Comparison of ENCODE assay signal across 25 cellular contexts in genomic region chr5:112830378-112830777, GRCh38.
"Had no signal": no experiment of that assay in that cellular context is flagged by ENCODE, and none has a peak within 500 bp of the region (broad histone marks: within the 10 kb centered on the region; RNA-seq: fewer than 3 reads in every experiment).

No MANE protein-coding gene starts in this region.

- H3K4me1 Mint-ChIP-seq: memory B cell; stimulated activated effector memory CD8-positive, alpha-beta T cell treated with anti-CD3 and anti-CD28 coated beads, Interleukin-12 subunit alpha, Interleukin-12 subunit beta, amount 100 ng/mL, for 72 hours; stimulated activated naive CD8-positive, alpha-beta T cell treated with anti-CD3 and anti-CD28 coated beads, Interleukin-15, amount 100 ng/mL, for 72 hours had no signal

- H3K9me3 Mint-ChIP-seq: memory B cell; naive thymus-derived CD4-positive, alpha-beta T cell; natural killer cell treated with Interleukin-12 subunit alpha and Interleukin-12 subunit beta and Interleukin-15 and Interleukin-18, amount 100 ng/mL, for 72 hours; stimulated activated effector memory CD8-positive, alpha-beta T cell treated with anti-CD3 and anti-CD28 coated beads, Interleukin-12 subunit alpha, Interleukin-12 subunit beta, amount 100 ng/mL, for 72 hours; stimulated activated naive CD8-positive, alpha-beta T cell treated with anti-CD3 and anti-CD28 coated beads, Interleukin-15, amount 100 ng/mL, for 72 hours; type B pancreatic cell had no signal

- H3K9me3 ChIP-seq: left ventricle myocardium inferior, mucosa of descending colon, ovary, right atrium auricular region, tibial nerve, uterus had no signal

- H3K27me3 Mint-ChIP-seq: memory B cell; naive thymus-derived CD4-positive, alpha-beta T cell; natural killer cell treated with Interleukin-12 subunit alpha and Interleukin-12 subunit beta and Interleukin-15 and Interleukin-18, amount 100 ng/mL, for 72 hours; progenitor cell of endocrine pancreas; stimulated activated naive CD8-positive, alpha-beta T cell treated with anti-CD3 and anti-CD28 coated beads, Interleukin-15, amount 100 ng/mL, for 72 hours; type B pancreatic cell had no signal

- H3K79me2 ChIP-seq: hepatocyte had no signal

- H3K36me3 ChIP-seq: ovary, uterus had no signal

- ATAC-seq: mucosa of descending colon; naive thymus-derived CD4-positive, alpha-beta T cell; natural killer cell treated with Interleukin-12 subunit alpha and Interleukin-12 subunit beta and Interleukin-15 and Interleukin-18, amount 100 ng/mL, for 72 hours; sciatic nerve; stimulated activated effector memory CD8-positive, alpha-beta T cell treated with anti-CD3 and anti-CD28 coated beads, Interleukin-12 subunit alpha, Interleukin-12 subunit beta, amount 100 ng/mL, for 72 hours; stimulated activated naive CD8-positive, alpha-beta T cell treated with anti-CD3 and anti-CD28 coated beads, Interleukin-15, amount 100 ng/mL, for 72 hours had no signal

- H3K4me3 ChIP-seq: hepatocyte, left ventricle myocardium inferior, lung, mucosa of descending colon, ovary, right atrium auricular region, skin epidermis, tibial nerve, uterus had no signal

- H3K27me3 ChIP-seq: hepatocyte, ovary, right atrium auricular region, tibial nerve, uterus had no signal

- H3K27ac ChIP-seq: hepatocyte, left ventricle myocardium inferior, ovary, right atrium auricular region, skin epidermis, tibial nerve, uterus had no signal

- H3K27ac Mint-ChIP-seq: memory B cell; naive thymus-derived CD4-positive, alpha-beta T cell; progenitor cell of endocrine pancreas; stimulated activated effector memory CD8-positive, alpha-beta T cell treated with anti-CD3 and anti-CD28 coated beads, Interleukin-12 subunit alpha, Interleukin-12 subunit beta, amount 100 ng/mL, for 72 hours; stimulated activated naive CD8-positive, alpha-beta T cell treated with anti-CD3 and anti-CD28 coated beads, Interleukin-15, amount 100 ng/mL, for 72 hours; type B pancreatic cell had no signal

- H2AFZ ChIP-seq: hepatocyte had no signal

- H3K4me3 Mint-ChIP-seq: memory B cell; naive thymus-derived CD4-positive, alpha-beta T cell; natural killer cell treated with Interleukin-12 subunit alpha and Interleukin-12 subunit beta and Interleukin-15 and Interleukin-18, amount 100 ng/mL, for 72 hours; stimulated activated effector memory CD8-positive, alpha-beta T cell treated with anti-CD3 and anti-CD28 coated beads, Interleukin-12 subunit alpha, Interleukin-12 subunit beta, amount 100 ng/mL, for 72 hours; stimulated activated naive CD8-positive, alpha-beta T cell treated with anti-CD3 and anti-CD28 coated beads, Interleukin-15, amount 100 ng/mL, for 72 hours; type B pancreatic cell had no signal

- DNase-seq: islet precursor cell; left ventricle myocardium inferior; midbrain; mucosa of descending colon; naive thymus-derived CD4-positive, alpha-beta T cell; ovary; stimulated activated CD4-positive, alpha-beta T cell treated with anti-CD3 and anti-CD28 coated beads, Interleukin-12 subunit alpha, Interleukin-12 subunit beta, amount 100 ng/mL, for 4 hours; stimulated activated CD4-positive, alpha-beta T cell treated with anti-CD3 and anti-CD28 coated beads, Interleukin-15, amount 100 ng/mL, for 24 hours; stimulated activated CD4-positive, alpha-beta T cell treated with anti-CD3 and anti-CD28 coated beads, Interleukin-2, amount 100 ng/mL, for 24 hours; stimulated activated CD4-positive, alpha-beta T cell treated with anti-CD3 and anti-CD28 coated beads, Interleukin-4, amount 100 ng/mL, for 24 hours; stimulated activated naive CD4-positive, alpha-beta T cell treated with Interleukin-2 at 50 U/mL for 16 hours; stimulated activated naive CD8-positive, alpha-beta T cell treated with anti-CD3 and anti-CD28 coated beads, Interleukin-15, amount 100 ng/mL, for 72 hours; substantia nigra; uterus had no signal

- H3K4me1 ChIP-seq: left ventricle myocardium inferior, right atrium auricular region, tibial nerve, uterus had no signal

- H3K4me2 ChIP-seq: hepatocyte had no signal
